In genomic region chr4:1208970-1209704, GRCh38 we compare ENCODE assay signal across 13 cellular contexts. TPM values are rescaled to one million over a fixed set of nuclear protein-coding genes. Genes with fewer than 3 reads are reported as not detected.
DNase-seq lines count a peak whose midpoint lies in the region; ATAC-seq, FAIRE-seq and TF ChIP-seq lines count a peak whose summit lies in the region.
"Had no signal": no experiment of that assay in that cellular context is flagged by ENCODE, and none has a peak within 500 bp of the region (broad histone marks: within the 10 kb centered on the region; RNA-seq: fewer than 3 reads in every experiment).

No MANE protein-coding gene starts in this region.

- no peak for FAIRE-seq in HepG2 (lab: Jason Lieb, UNC)
- FAIRE-seq: bronchial epithelial cell had no signal

- WGBS in HepG2 (ENCODE audit: low lambda C conversion rate): 93% methylated on average over 31 of the region's 31 CpGs
- WGBS in smooth muscle cell (ENCODE audit: low lambda C conversion rate): 86% methylated on average over 31 of the region's 31 CpGs

- H2AFZ ChIP-seq in HepG2 (ENCODE audit: low read length) (no peak overlapping the region), smooth muscle cell (ENCODE audit: low read depth) (no peak overlapping the region), OCI-LY7 (ENCODE audit: low read length) (no peak overlapping the region)
- H2AFZ ChIP-seq: parathyroid adenoma had no signal

- TF ChIP-seq CTCF in choroid plexus epithelial cell (conservative IDR thresholded peaks at IDR 0.05; ENCODE audit: low read depth, low read length): no peak
- TF ChIP-seq CTCF in HepG2 (CRISPR knock-in tag; IDR thresholded peaks at IDR 0.05): no peak
- no peak for TF ChIP-seq CTCF in smooth muscle cell (IDR thresholded peaks at IDR 0.05; ENCODE audit: borderline replicate concordance, insufficient read depth, poor library complexity, severe bottlenecking)
- TF ChIP-seq CTCF in OCI-LY7 (conservative IDR thresholded peaks at IDR 0.05; ENCODE audit: low read length): no peak

- DNase-seq in NT2/D1 (ENCODE audit: low read depth, low spot score) (no peak), choroid plexus epithelial cell (ENCODE audit: low read depth) (peak; percentile 65), HepG2 (ENCODE audit: low spot score) (no peak), smooth muscle cell (lab: John Stamatoyannopoulos, UW; ENCODE audit: unreplicated experiment) (no peak), OCI-LY7 (ENCODE audit: low spot score) (no peak)
- no peak for DNase-seq in stimulated activated CD4-positive, alpha-beta T cell treated with anti-CD3 and anti-CD28 coated beads, Interleukin-4, amount 100 ng/mL, for 24 hours
- DNase-seq: NCI-H2081 had no signal

- TF ChIP-seq EP300 in HepG2 (IDR thresholded peaks at IDR 0.05; ENCODE audit: low read depth in 2 of 2, low read length in 2 of 2): no peak
- TF ChIP-seq EP300 in HepG2 (CRISPR knock-in tag; IDR thresholded peaks at IDR 0.05; ENCODE audit: borderline replicate concordance): no peak

- H3K36me3 ChIP-seq in NT2/D1 (ENCODE audit: insufficient read depth, insufficient read length, low read length): peaks cover 48% of the 10 kb centered on the region
- H3K36me3 ChIP-seq in HepG2 (replicated peaks in 1 of 2; ENCODE audit: control insufficient read depth in 1 of 2, insufficient read depth in 2 of 2, low read length in 2 of 2): peaks cover 1 to 13% of the 10 kb centered on the region in 2 experiments; a peak in 4 of 5 replicates
- H3K36me3 ChIP-seq in smooth muscle cell (ENCODE audit: low read depth): no peaks in the 10 kb centered on the region
- peaks cover 60% of the 10 kb centered on the region for H3K36me3 ChIP-seq in OCI-LY7 (ENCODE audit: insufficient read depth, low read length)

- CTCF ChIA-PET in HepG2 (lab: Yijun Ruan, JAX; ENCODE audit: low intra/inter-chr PET ratio, low total read pairs) (no interaction called here), OCI-LY7 (lab: Charles Lee; ENCODE audit: unreplicated experiment) (no interaction called here)

- H3K4me3 ChIP-seq in NT2/D1 (ENCODE audit: insufficient read length, low read depth) (no peak overlapping the region), choroid plexus epithelial cell (ENCODE audit: low read depth, low read length) (no peak overlapping the region), HepG2 (replicated peaks in 1 of 3; ENCODE audit: insufficient read depth in 1 of 3, low read depth in 2 of 3, low read length in 3 of 3) (no peak overlapping the region), smooth muscle cell (no peak overlapping the region), OCI-LY7 (ENCODE audit: low read depth, low read length, poor library complexity, severe bottlenecking) (no peak overlapping the region)

- POLR2A ChIA-PET in HepG2 (lab: Yijun Ruan, JAX): interaction anchor here (1.0 kb wide), 1 partner anchor 36 kb away, joined by 3 read pairs; the partner anchor contains the start of gene SPON2
- POLR2A ChIA-PET in OCI-LY7 (lab: Charles Lee): no interaction called here

- no peak for TF ChIP-seq POLR2A in HepG2 (IDR thresholded peaks at IDR 0.05; ENCODE audit: insufficient read depth in 1 of 2, low read depth in 2 of 2, low read length in 2 of 2)

- peaks cover 2% of the 10 kb centered on the region for H3K79me2 ChIP-seq in HepG2 (ENCODE audit: insufficient read depth, low read length)
- no peaks in the 10 kb centered on the region for H3K79me2 ChIP-seq in smooth muscle cell (ENCODE audit: low read depth)
- no peaks in the 10 kb centered on the region for H3K79me2 ChIP-seq in OCI-LY7 (ENCODE audit: insufficient read depth, low read depth, low read length)
- H3K79me2 ChIP-seq: parathyroid adenoma had no signal

- no peak for ATAC-seq in HepG2
- no peak for ATAC-seq in HG03039 (IDR thresholded peaks at IDR 0.05; ENCODE audit: unreplicated experiment)
- no peak for ATAC-seq in GM18858 (IDR thresholded peaks at IDR 0.05; ENCODE audit: unreplicated experiment)

- H3K9me2 ChIP-seq in OCI-LY7 (ENCODE audit: insufficient read depth, low read length): no peaks in the 10 kb centered on the region

- H4K20me1 ChIP-seq in HepG2 (ENCODE audit: insufficient read depth, low read length): no peaks in the 10 kb centered on the region
- H4K20me1 ChIP-seq in smooth muscle cell (ENCODE audit: low read depth): no peaks in the 10 kb centered on the region
- H4K20me1 ChIP-seq in OCI-LY7 (ENCODE audit: insufficient read depth, low read length): no peaks in the 10 kb centered on the region

- no TSS peak for BruUV-seq in HepG2 (replicated peaks; lab: Mats Ljungman, UMichigan)
- no TSS peak for BruUV-seq in OCI-LY7 (replicated peaks; lab: Mats Ljungman, UMichigan)

- peaks cover 26% of the 10 kb centered on the region for H3K4me1 ChIP-seq in NT2/D1 (ENCODE audit: insufficient read depth, insufficient read length)
- H3K4me1 ChIP-seq in HepG2 (ENCODE audit: insufficient read depth, low read length): peaks cover 32% of the 10 kb centered on the region
- no peaks in the 10 kb centered on the region for H3K4me1 ChIP-seq in smooth muscle cell (ENCODE audit: low read depth)
- peaks cover 3% of the 10 kb centered on the region for H3K4me1 ChIP-seq in OCI-LY7 (ENCODE audit: insufficient read depth, low read length, poor library complexity, severe bottlenecking)

- H3K9me3 ChIP-seq in NT2/D1 (ENCODE audit: insufficient read depth, low read length) (no peaks in the 10 kb centered on the region), HepG2 (ENCODE audit: low read length) (no peaks in the 10 kb centered on the region), smooth muscle cell (replicated peaks; ENCODE audit: low read depth) (no peaks in the 10 kb centered on the region), OCI-LY7 (ENCODE audit: low read length) (no peaks in the 10 kb centered on the region)
- H3K9me3 ChIP-seq: SJCRH30 had no signal

- no peaks in the 10 kb centered on the region for H3F3A ChIP-seq in smooth muscle cell (ENCODE audit: low read depth)

- intact Hi-C loops in HepG2 (cut with micrococcal nuclease; ENCODE audit: unreplicated experiment): no loop called here
- intact Hi-C loops in OCI-LY7 (cut with micrococcal nuclease; ENCODE audit: unreplicated experiment): no loop called here

- H3K4me2 ChIP-seq in HepG2 (ENCODE audit: low read depth, low read length) (no peak overlapping the region), smooth muscle cell (peak overlapping the region; percentile 48), OCI-LY7 (ENCODE audit: low read length) (no peak overlapping the region)

- H3K27me3 ChIP-seq in NT2/D1 (ENCODE audit: insufficient read depth, insufficient read length) (no peaks in the 10 kb centered on the region), HepG2 (ENCODE audit: control insufficient read depth in 1 of 2, insufficient read depth in 2 of 2, low read length in 2 of 2) (no peaks in the 10 kb centered on the region), smooth muscle cell (ENCODE audit: low read depth) (no peaks in the 10 kb centered on the region)
- H3K27me3 ChIP-seq: SJCRH30 had no signal

- TF ChIP-seq RAD21 in HepG2 (CRISPR knock-in tag; IDR thresholded peaks at IDR 0.05): no peak

- in situ Hi-C loops in HepG2 (cut with HindIII; ENCODE audit: extremely low pct_ligation_motif_present, low pct_unique_long_range_greater_than_20kb): loop anchor here (5.0 kb wide), 1 partner anchor 37 kb away; the partner anchor contains the start of gene SPON2

- peak overlapping the region; percentile 38 for H3K9ac ChIP-seq in NT2/D1 (ENCODE audit: insufficient read length, low read depth)
- H3K9ac ChIP-seq in HepG2 (ENCODE audit: insufficient read depth, low read depth, low read length): no peak overlapping the region
- peak overlapping the region; percentile 42 for H3K9ac ChIP-seq in smooth muscle cell (ENCODE audit: low read depth)
- H3K9ac ChIP-seq: parathyroid adenoma had no signal

- no peak overlapping the region for H3K27ac ChIP-seq in HepG2 (ENCODE audit: extremely low read length, insufficient read depth, low read length)
- H3K27ac ChIP-seq in smooth muscle cell (ENCODE audit: low read depth): peak overlapping the region; percentile 81
- H3K27ac ChIP-seq in OCI-LY7 (ENCODE audit: low read depth, low read length, poor library complexity, severe bottlenecking): no peak overlapping the region
- H3K27ac ChIP-seq: parathyroid adenoma had no signal

RNA-seq across cellular contexts. Expression of gene SPON2, which starts 36.8 kb away (rescaled TPM):
- total RNA-seq in HepG2 (2016; rRNA removed; fragmentation: Illumina TruSeq; extraction: Trizol): 12.5 and 17.4 TPM in 2 replicates
- total RNA-seq in HepG2 (2016; cell fraction: cytosol; rRNA removed; fragmentation: Illumina TruSeq; extraction: Trizol; ENCODE audit: low read depth): 4.7 and 5.3 TPM in 2 replicates
- 13.2 and 25.5 TPM in 2 replicates for total RNA-seq in HepG2 (2016; cell fraction: insoluble cytoplasmic fraction; rRNA removed; fragmentation: Illumina TruSeq; extraction: Trizol)
- 9.4 and 9.5 TPM in 2 replicates for total RNA-seq in HepG2 (2016; cell fraction: membrane; rRNA removed; fragmentation: Illumina TruSeq; extraction: Trizol)
- total RNA-seq in HepG2 (2016; cell fraction: nucleus; rRNA removed; fragmentation: Illumina TruSeq; extraction: Trizol): 15.0 and 17.4 TPM in 2 replicates
- polyA plus RNA-seq in HepG2 (2011; rRNA removed): 55.2 and 80.8 TPM in 2 replicates
- polyA plus RNA-seq in HepG2 (2011; cell fraction: cytosol; rRNA removed): 34.7 and 69.3 TPM in 2 replicates
- polyA plus RNA-seq in HepG2 (2011; cell fraction: nucleus; rRNA removed): 320 and 335 TPM in 2 replicates
- polyA plus RNA-seq in HepG2 (2012): 21.8 and 46.8 TPM in 2 replicates
- 3.7 and 4.9 TPM in 2 replicates for polyA plus RNA-seq in HepG2 (2016; cell fraction: cytosol; fragmentation: Illumina TruSeq; extraction: Trizol; ENCODE audit: low read depth)
- polyA plus RNA-seq in HepG2 (2016; cell fraction: insoluble cytoplasmic fraction; fragmentation: Illumina TruSeq; extraction: Trizol; ENCODE audit: low read depth): 12.3 and 15.6 TPM in 2 replicates
- 8.6 and 9.0 TPM in 2 replicates for polyA plus RNA-seq in HepG2 (2016; cell fraction: membrane; fragmentation: Illumina TruSeq; extraction: Trizol; ENCODE audit: low read depth)
- 34.9 and 43.2 TPM in 2 replicates for polyA plus RNA-seq in HepG2 (2016; cell fraction: nucleus; fragmentation: Illumina TruSeq; extraction: Trizol; ENCODE audit: insufficient read depth, low read depth)
- 0.65 and 46.4 TPM in 2 replicates for polyA minus RNA-seq in HepG2 (2011; rRNA and poly(A)+ RNA removed; ENCODE audit: low replicate concordance)
- polyA minus RNA-seq in HepG2 (2011; cell fraction: cytosol; rRNA and poly(A)+ RNA removed): 20.2 and 29.8 TPM in 2 replicates
- 33.9 and 38.4 TPM in 2 replicates for polyA minus RNA-seq in HepG2 (2011; cell fraction: nucleus; rRNA and poly(A)+ RNA removed)
- total RNA-seq in smooth muscle cell: 152 and 171 TPM in 2 replicates
- 388 and 427 TPM in 2 replicates for polyA plus RNA-seq in smooth muscle cell
- 4.7 and 8.4 TPM in 2 replicates for total RNA-seq in OCI-LY7 (2014; rRNA removed; shearing (Covaris generic))
- 33.3 and 35.3 TPM in 2 replicates for total RNA-seq in OCI-LY7 (2022)
- total RNA-seq: HT1080 had no signal

RNA-seq across cellular contexts. Expression of gene CTBP1, which starts 39.8 kb away (rescaled TPM):
- 106 and 112 TPM in 2 replicates for total RNA-seq in HepG2 (2016; rRNA removed; fragmentation: Illumina TruSeq; extraction: Trizol)
- 119 TPM in 2 replicates for total RNA-seq in HepG2 (2016; cell fraction: cytosol; rRNA removed; fragmentation: Illumina TruSeq; extraction: Trizol; ENCODE audit: low read depth)
- total RNA-seq in HepG2 (2016; cell fraction: insoluble cytoplasmic fraction; rRNA removed; fragmentation: Illumina TruSeq; extraction: Trizol): 83.8 and 121 TPM in 2 replicates
- 133 and 173 TPM in 2 replicates for total RNA-seq in HepG2 (2016; cell fraction: membrane; rRNA removed; fragmentation: Illumina TruSeq; extraction: Trizol)
- total RNA-seq in HepG2 (2016; cell fraction: nucleus; rRNA removed; fragmentation: Illumina TruSeq; extraction: Trizol): 51.5 and 60.9 TPM in 2 replicates
- polyA plus RNA-seq in HepG2 (2011; rRNA removed): 78.5 and 123 TPM in 2 replicates
- 87.2 and 182 TPM in 2 replicates for polyA plus RNA-seq in HepG2 (2011; cell fraction: cytosol; rRNA removed)
- polyA plus RNA-seq in HepG2 (2011; cell fraction: nucleus; rRNA removed): 489 and 636 TPM in 2 replicates
- polyA plus RNA-seq in HepG2 (2012): 69.0 and 92.6 TPM in 2 replicates
- polyA plus RNA-seq in HepG2 (2016; cell fraction: cytosol; fragmentation: Illumina TruSeq; extraction: Trizol; ENCODE audit: low read depth): 49.5 and 64.7 TPM in 2 replicates
- polyA plus RNA-seq in HepG2 (2016; cell fraction: insoluble cytoplasmic fraction; fragmentation: Illumina TruSeq; extraction: Trizol; ENCODE audit: low read depth): 101 and 112 TPM in 2 replicates
- polyA plus RNA-seq in HepG2 (2016; cell fraction: membrane; fragmentation: Illumina TruSeq; extraction: Trizol; ENCODE audit: low read depth): 103 and 116 TPM in 2 replicates
- 152 and 155 TPM in 2 replicates for polyA plus RNA-seq in HepG2 (2016; cell fraction: nucleus; fragmentation: Illumina TruSeq; extraction: Trizol; ENCODE audit: insufficient read depth, low read depth)
- polyA minus RNA-seq in HepG2 (2011; rRNA and poly(A)+ RNA removed; ENCODE audit: low replicate concordance): 136 and 350 TPM in 2 replicates
- polyA minus RNA-seq in HepG2 (2011; cell fraction: cytosol; rRNA and poly(A)+ RNA removed): 85.1 and 100 TPM in 2 replicates
- polyA minus RNA-seq in HepG2 (2011; cell fraction: nucleus; rRNA and poly(A)+ RNA removed): 47.7 and 48.4 TPM in 2 replicates
- 59.1 and 76.9 TPM in 2 replicates for total RNA-seq in smooth muscle cell
- 132 and 135 TPM in 2 replicates for polyA plus RNA-seq in smooth muscle cell
- total RNA-seq in OCI-LY7 (2014; rRNA removed; shearing (Covaris generic)): 286 and 311 TPM in 2 replicates
- total RNA-seq in OCI-LY7 (2022): 228 and 238 TPM in 2 replicates
